8 cellular contexts compared by ENCODE assay signal in the genomic region with DNA sequence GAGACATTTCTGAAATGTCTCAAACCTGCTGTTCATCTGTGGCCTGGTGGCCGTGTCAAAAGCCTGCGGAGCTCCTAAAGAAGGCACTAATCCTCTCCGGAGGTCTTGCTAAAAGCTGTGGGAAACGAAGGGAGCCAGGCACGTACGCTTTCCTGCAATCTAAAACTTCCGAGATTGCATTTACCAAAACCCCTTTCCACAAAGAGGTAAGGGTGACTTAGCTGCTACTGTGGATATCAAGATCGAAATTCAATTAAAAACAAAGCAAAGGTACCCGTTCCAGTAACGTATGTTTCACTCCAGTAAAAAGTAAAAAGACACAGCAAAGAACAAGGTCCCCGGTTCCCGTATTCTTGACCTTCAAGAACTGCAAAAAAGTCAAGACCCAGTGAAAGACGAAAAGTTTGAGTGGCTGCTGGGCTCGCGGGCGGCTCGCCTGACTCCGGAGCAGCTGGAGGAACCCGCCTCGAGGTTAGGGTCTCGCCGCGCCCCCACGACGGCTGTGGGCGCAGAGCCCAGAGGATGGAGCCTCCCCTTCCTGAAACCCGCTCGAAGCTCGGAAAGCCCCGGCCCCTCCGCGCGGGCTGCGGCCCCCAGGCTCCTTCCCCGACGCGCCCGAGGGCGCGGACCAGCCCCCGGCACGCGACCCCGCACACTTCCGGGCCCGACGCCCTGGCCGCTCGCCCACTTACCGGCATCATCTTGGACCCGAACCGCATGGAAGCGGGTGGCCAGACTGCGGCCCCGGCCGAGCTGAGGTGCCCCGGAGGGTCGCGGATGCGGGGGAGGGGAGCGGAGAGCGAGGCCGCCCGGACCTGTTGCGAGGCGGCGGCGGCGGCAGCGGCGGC. TPM values are rescaled to one million over a fixed set of nuclear protein-coding genes. Genes with fewer than 3 reads are reported as not detected.
DNase-seq lines count a peak whose midpoint lies in the region; ATAC-seq and TF ChIP-seq lines count a peak whose summit lies in the region.

No MANE protein-coding gene starts in this region.

- no peak for TF ChIP-seq POLR2A in thyroid gland (IDR thresholded peaks at IDR 0.05)

- peaks cover 5% of the 10 kb centered on the region; the same call in 1 of the 2 replicates for H4K20me1 ChIP-seq in OCI-LY7 (ENCODE audit: insufficient read depth, low read length)
- H4K20me1 ChIP-seq in osteoblast (ENCODE audit: insufficient read depth, low read length): peaks cover 14% of the 10 kb centered on the region

- peak overlapping the region; percentile 80 for H3K4me3 ChIP-seq in OCI-LY7 (ENCODE audit: low read depth, low read length, poor library complexity, severe bottlenecking)
- H3K4me3 ChIP-seq in osteoblast (ENCODE audit: insufficient read depth, low read length): peak overlapping the region; percentile 74
- H3K4me3 ChIP-seq in thyroid gland (replicated peaks in 1 of 3): peak overlapping the region; percentile 76 to 90 (median 86)

- H3K79me2 ChIP-seq in OCI-LY7 (ENCODE audit: insufficient read depth, low read depth, low read length) (peaks cover 49% of the 10 kb centered on the region), osteoblast (ENCODE audit: insufficient read depth, low read length) (peaks cover 48% of the 10 kb centered on the region)

- H3K4me1 ChIP-seq in OCI-LY7 (ENCODE audit: insufficient read depth, low read length, poor library complexity, severe bottlenecking): peaks cover 26% of the 10 kb centered on the region
- peaks cover 18% of the 10 kb centered on the region for H3K4me1 ChIP-seq in foreskin keratinocyte
- peaks cover 24% of the 10 kb centered on the region for H3K4me1 ChIP-seq in osteoblast (ENCODE audit: insufficient read depth, low read length)
- peaks cover 41 to 54% of the 10 kb centered on the region in 2 donors for H3K4me1 ChIP-seq in thyroid gland

- WGBS in thyroid gland, 2 donors: 1% methylated on average over 26 to 30 of the region's 71 CpGs

- CTCF ChIA-PET in OCI-LY7 (lab: Charles Lee; ENCODE audit: unreplicated experiment): no interaction called here

- H3K27ac ChIP-seq in OCI-LY7 (ENCODE audit: low read depth, low read length, poor library complexity, severe bottlenecking) (peak overlapping the region; percentile 67), foreskin keratinocyte (peak overlapping the region; percentile 88), osteoblast (ENCODE audit: low read depth, low read length) (peak overlapping the region; percentile 73), thyroid gland (peak overlapping the region; percentile 99)

- H3K4me2 ChIP-seq in OCI-LY7 (ENCODE audit: low read length): peak overlapping the region; percentile 93
- H3K4me2 ChIP-seq in osteoblast (ENCODE audit: insufficient read depth, low read length): peak overlapping the region; percentile 96

- H3K9me3 ChIP-seq in OCI-LY7 (ENCODE audit: low read length): no peaks in the 10 kb centered on the region
- no peaks in the 10 kb centered on the region for H3K9me3 ChIP-seq in osteoblast (ENCODE audit: low read depth, low read length)
- no peaks in the 10 kb centered on the region for H3K9me3 ChIP-seq in thyroid gland

- H3K27me3 ChIP-seq in foreskin keratinocyte: no peaks in the 10 kb centered on the region
- no peaks in the 10 kb centered on the region for H3K27me3 ChIP-seq in osteoblast (ENCODE audit: insufficient read depth, low read length)
- H3K27me3 ChIP-seq in thyroid gland: no peaks in the 10 kb centered on the region

- intact Hi-C loops in OCI-LY7 (cut with micrococcal nuclease; ENCODE audit: unreplicated experiment): loop anchor here (10.0 kb wide), 4 partner anchors 270 to 590 kb away; a partner anchor contains a TSS
- intact Hi-C loops in thyroid gland (cut with DNase I): no loop called here

- no TSS peak for BruUV-seq in OCI-LY7 (replicated peaks; lab: Mats Ljungman, UMichigan)

- DNase-seq in AG20443 (ENCODE audit: low spot score): peak; percentile 57
- DNase-seq in OCI-LY7 (ENCODE audit: low spot score): peak; percentile 59
- peak; percentile 88 for DNase-seq in activated effector memory CD4-positive, alpha-beta T cell treated with anti-CD3 and anti-CD28 coated beads, Interleukin-2, amount 50 U/mL, for 16 hours
- peak in 1 of 2 donors; percentile 50 for DNase-seq in foreskin keratinocyte
- DNase-seq in osteoblast (ENCODE audit: insufficient read length, low spot score, missing footprints): peak; percentile 88
- peak; percentile 62 to 64 for DNase-seq in thyroid gland

- H3K36me3 ChIP-seq in OCI-LY7 (ENCODE audit: insufficient read depth, low read length): no peaks in the 10 kb centered on the region
- H3K36me3 ChIP-seq in osteoblast (ENCODE audit: insufficient read depth, low read length): no peaks in the 10 kb centered on the region
- no peaks in the 10 kb centered on the region for H3K36me3 ChIP-seq in thyroid gland

- ATAC-seq in GM18907 (IDR thresholded peaks at IDR 0.05; ENCODE audit: unreplicated experiment) (peak; percentile 37), HG03432 (IDR thresholded peaks at IDR 0.05; ENCODE audit: unreplicated experiment) (peak; percentile 23), foreskin keratinocyte (peak; percentile 14)

- TF ChIP-seq CTCF in OCI-LY7 (conservative IDR thresholded peaks at IDR 0.05; ENCODE audit: low read length) (no peak), foreskin keratinocyte (conservative IDR thresholded peaks at IDR 0.05) (no peak), osteoblast (IDR thresholded peaks at IDR 0.05; ENCODE audit: extremely low read depth, low read depth, low read length) (no peak), thyroid gland (IDR thresholded peaks at IDR 0.05) (no peak)

- H2AFZ ChIP-seq in OCI-LY7 (ENCODE audit: low read length) (peak overlapping the region; percentile 82), osteoblast (ENCODE audit: low read length) (peak overlapping the region; percentile 67)

- H3K9me2 ChIP-seq in OCI-LY7 (ENCODE audit: insufficient read depth, low read length): no peaks in the 10 kb centered on the region

- POLR2A ChIA-PET in OCI-LY7 (lab: Charles Lee): interaction anchor here (0.7 kb wide), 1 partner anchor 34 kb away, joined by 3 read pairs; no protein-coding TSS in a partner anchor

RNA-seq across cellular contexts. Expression of a gene that starts 0.6 kb away (rescaled TPM):
- total RNA-seq in OCI-LY7 (2014; rRNA removed; shearing (Covaris generic)): 19.7 and 21.7 TPM in 2 replicates
- 20.6 and 21.1 TPM in 2 replicates for total RNA-seq in OCI-LY7 (2022)
- total RNA-seq in foreskin keratinocyte: 16.8 TPM in 2 replicates
- polyA plus RNA-seq in foreskin keratinocyte: 4.2 and 5.6 TPM in 2 replicates
- 27.1 and 31.8 TPM in 2 replicates for total RNA-seq in osteoblast
- 10 to 100 TPM; 58.2 to 98.0 (median 76.1) TPM for total RNA-seq in thyroid gland
